ENCODE assay signal across 30 cellular contexts in the genomic region with DNA sequence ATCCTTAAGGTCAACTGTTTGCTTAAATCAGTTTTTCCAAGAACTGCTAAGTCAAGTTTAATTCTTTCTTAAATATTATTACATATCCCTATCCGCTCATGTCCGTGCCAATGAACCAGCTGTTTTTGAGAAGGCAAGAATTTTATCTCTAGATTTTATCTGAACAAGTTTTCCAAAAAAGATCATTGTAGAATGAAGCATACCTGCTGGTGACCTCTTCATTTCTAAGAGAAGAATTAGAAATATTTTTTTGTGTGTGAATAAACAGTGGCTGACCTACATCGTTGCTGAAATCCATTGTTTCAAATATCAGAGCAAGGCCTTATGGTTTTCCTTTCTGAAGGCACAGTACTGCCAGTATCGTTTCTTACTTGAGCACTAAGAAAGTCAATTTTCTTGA. TPM values are rescaled to one million over a fixed set of nuclear protein-coding genes. Genes with fewer than 3 reads are reported as not detected.
"Had no signal": no experiment of that assay in that cellular context is flagged by ENCODE, and none has a peak within 500 bp of the region (broad histone marks: within the 10 kb centered on the region; RNA-seq: fewer than 3 reads in every experiment).

No MANE protein-coding gene starts in this region.

- H3K9me3 Mint-ChIP-seq: stimulated activated memory B cell treated with anti-CD40 and anti-IgM and Interleukin-4, amounts not matched to agents 10 μg/mL and 1 μg/mL and 100 μg/mL, for 72 hours had no signal

- H3K4me1 ChIP-seq: neural progenitor cell, pancreas, psoas muscle, right lobe of liver, sigmoid colon, suprapubic skin, testis, tibial artery, transverse colon, upper lobe of right lung, uterus had no signal

- H3K4me3 Mint-ChIP-seq: naive thymus-derived CD4-positive, alpha-beta T cell; natural killer cell; nephron; neural progenitor cell; stimulated activated memory B cell treated with anti-CD40 and anti-IgM and Interleukin-4, amounts not matched to agents 10 μg/mL and 1 μg/mL and 100 μg/mL, for 72 hours; stimulated activated naive CD8-positive, alpha-beta T cell treated with anti-CD3 and anti-CD28 coated beads, Interleukin-15, amount 100 ng/mL, for 72 hours; type B pancreatic cell had no signal

- H3K27me3 Mint-ChIP-seq: progenitor cell of endocrine pancreas; stimulated activated memory B cell treated with anti-CD40 and anti-IgM and Interleukin-4, amounts not matched to agents 10 μg/mL and 1 μg/mL and 100 μg/mL, for 72 hours; stimulated activated naive CD8-positive, alpha-beta T cell treated with anti-CD3 and anti-CD28 coated beads, Interleukin-15, amount 100 ng/mL, for 72 hours; type B pancreatic cell had no signal

- H3K4me1 Mint-ChIP-seq: naive thymus-derived CD4-positive, alpha-beta T cell; natural killer cell; nephron; neural progenitor cell; stimulated activated memory B cell treated with anti-CD40 and anti-IgM and Interleukin-4, amounts not matched to agents 10 μg/mL and 1 μg/mL and 100 μg/mL, for 72 hours; stimulated activated naive CD8-positive, alpha-beta T cell treated with anti-CD3 and anti-CD28 coated beads, Interleukin-15, amount 100 ng/mL, for 72 hours had no signal

- H3K36me3 Mint-ChIP-seq: naive thymus-derived CD4-positive, alpha-beta T cell; natural killer cell; neural progenitor cell; stimulated activated memory B cell treated with anti-CD40 and anti-IgM and Interleukin-4, amounts not matched to agents 10 μg/mL and 1 μg/mL and 100 μg/mL, for 72 hours had no signal

- H3K9me3 ChIP-seq: neutrophil, pancreas, psoas muscle, right lobe of liver, sigmoid colon, suprapubic skin, testis, tibial artery, transverse colon, upper lobe of right lung, uterus had no signal

- H3K4me3 ChIP-seq: neural progenitor cell, pancreas, psoas muscle, right lobe of liver, sigmoid colon, suprapubic skin, testis, tibial artery, transverse colon, upper lobe of right lung, uterus had no signal

- H3K27me3 ChIP-seq: neural progenitor cell, neutrophil, pancreas, right lobe of liver, sigmoid colon, suprapubic skin, testis, tibial artery, transverse colon, upper lobe of right lung, uterus had no signal

- H3K4me2 ChIP-seq: neural progenitor cell had no signal

- H2AFZ ChIP-seq: neural progenitor cell had no signal

- H3K36me3 ChIP-seq: neural progenitor cell, neutrophil, pancreas, right lobe of liver, sigmoid colon, suprapubic skin, tibial artery, transverse colon, upper lobe of right lung, uterus had no signal

- H3K27ac Mint-ChIP-seq: naive thymus-derived CD4-positive, alpha-beta T cell; natural killer cell; nephron; neural progenitor cell; progenitor cell of endocrine pancreas; stimulated activated memory B cell treated with anti-CD40 and anti-IgM and Interleukin-4, amounts not matched to agents 10 μg/mL and 1 μg/mL and 100 μg/mL, for 72 hours; stimulated activated naive CD8-positive, alpha-beta T cell treated with anti-CD3 and anti-CD28 coated beads, Interleukin-15, amount 100 ng/mL, for 72 hours; type B pancreatic cell had no signal

- DNase-seq: naive thymus-derived CD4-positive, alpha-beta T cell; natural killer cell; nucleus accumbens; pancreas; posterior cingulate gyrus; psoas muscle; right cardiac atrium; right lobe of liver; sigmoid colon; small intestine; stimulated activated CD4-positive, alpha-beta T cell treated with anti-CD3 and anti-CD28 coated beads, Interleukin-15, amount 100 ng/mL, for 24 hours; stimulated activated CD4-positive, alpha-beta T cell treated with anti-CD3 and anti-CD28 coated beads, Interleukin-4, amount 100 ng/mL, for 1 hour; stimulated activated CD4-positive, alpha-beta T cell treated with anti-CD3 and anti-CD28 coated beads, Interleukin-4, amount 100 ng/mL, for 4 hours; stimulated activated CD8-positive, alpha-beta memory T cell treated with anti-CD3 and anti-CD28 coated beads, Interleukin-4, amount 100 ng/mL, for 48 hours; stimulated activated naive CD4-positive, alpha-beta T cell; stimulated activated naive CD8-positive, alpha-beta T cell treated with anti-CD3 and anti-CD28 coated beads, Interleukin-15, amount 100 ng/mL, for 72 hours; stimulated activated naive CD8-positive, alpha-beta T cell treated with anti-CD3 and anti-CD28 coated beads, Interleukin-15, Interleukin-2, amounts not matched to agents 100 U/mL and 50 U/mL, for 24 hours; substantia nigra; testis; tibial artery; transverse colon; upper lobe of right lung; uterus had no signal

- ATAC-seq: naive thymus-derived CD4-positive, alpha-beta T cell; natural killer cell; pancreas; psoas muscle; right cardiac atrium; right lobe of liver; stimulated activated memory B cell treated with anti-CD40 and anti-IgM and Interleukin-4, amounts not matched to agents 10 μg/mL and 1 μg/mL and 100 μg/mL, for 72 hours; stimulated activated naive CD8-positive, alpha-beta T cell treated with anti-CD3 and anti-CD28 coated beads, Interleukin-15, amount 100 ng/mL, for 72 hours; stimulated activated naive CD8-positive, alpha-beta T cell treated with anti-CD3 and anti-CD28 coated beads, Interleukin-15, Interleukin-2, amounts not matched to agents 100 U/mL and 50 U/mL, for 24 hours; upper lobe of right lung had no signal

- H3K27ac ChIP-seq: neural progenitor cell, neutrophil, pancreas, psoas muscle, right lobe of liver, sigmoid colon, suprapubic skin, testis, tibial artery, transverse colon, upper lobe of right lung, uterus had no signal

RNA-seq across cellular contexts. Expression of gene RND3, which starts 58.5 kb away (rescaled TPM):
- total RNA-seq: naive thymus-derived CD4-positive, alpha-beta T cell; natural killer cell had no signal
- polyA plus RNA-seq: naive thymus-derived CD4-positive, alpha-beta T cell had no signal
